ENCODE assay signal across 9 cellular contexts in the genomic region with DNA sequence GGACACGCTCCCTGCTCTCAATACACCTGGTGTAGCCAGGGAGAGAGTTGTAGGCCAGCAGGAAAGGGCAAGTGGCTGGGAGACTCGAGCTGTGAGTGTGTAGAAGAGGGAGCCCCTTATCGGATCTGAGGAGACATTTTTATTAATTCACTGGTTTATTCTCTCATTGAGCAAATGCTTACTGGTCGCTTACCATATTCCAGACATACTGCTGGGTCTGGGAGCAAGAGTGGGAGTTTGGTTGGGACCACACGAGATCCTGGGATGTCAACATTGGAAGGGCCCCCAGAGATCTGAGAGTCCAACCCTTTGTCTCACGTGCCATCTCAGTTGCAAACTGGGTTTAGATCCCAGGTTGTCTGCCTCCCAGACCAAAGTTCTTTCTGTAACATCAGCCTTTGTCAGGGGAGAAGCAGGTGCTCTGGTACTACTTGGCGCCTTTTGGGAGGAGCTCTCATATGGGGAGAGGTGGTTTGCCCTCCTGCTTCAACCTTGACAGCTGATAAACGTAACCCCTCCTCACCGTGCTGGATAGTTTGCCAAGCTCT. TPM values are rescaled to one million over a fixed set of nuclear protein-coding genes. Genes with fewer than 3 reads are reported as not detected.
DNase-seq lines count a peak whose midpoint lies in the region; ATAC-seq and TF ChIP-seq lines count a peak whose summit lies in the region.
"Had no signal": no experiment of that assay in that cellular context is flagged by ENCODE, and none has a peak within 500 bp of the region (broad histone marks: within the 10 kb centered on the region; RNA-seq: fewer than 3 reads in every experiment).

No MANE protein-coding gene starts in this region.

- peak overlapping the region; percentile 97 for H3K27ac Mint-ChIP-seq in mesothelial cell of epicardium

- H3K27me3 ChIP-seq in A673 (replicated peaks; ENCODE audit: insufficient read depth, low read depth, low read length, poor library complexity) (no peaks in the 10 kb centered on the region), body of pancreas (no peaks in the 10 kb centered on the region)

- H3K4me1 Mint-ChIP-seq in mesothelial cell of epicardium = peaks cover 30% of the 10 kb centered on the region

- POLR2A ChIA-PET in A673 (lab: Charles Lee; ENCODE audit: low non-redundant PET) = no interaction called here

- H3K27ac ChIP-seq in A673 (ENCODE audit: low read depth, low read length, poor library complexity, severe bottlenecking) (peak overlapping the region; percentile 95), body of pancreas (peak overlapping the region; percentile 66 to 88 (median 79))

- WGBS in body of pancreas, 2 donors = 1 to 6% methylated on average over 6 to 9 of the region's 9 CpGs

- peak overlapping the region; percentile 94 for H3K4me3 Mint-ChIP-seq in mesothelial cell of epicardium

- H3K36me3 ChIP-seq in A673 (ENCODE audit: insufficient read depth, low read length, poor library complexity, severe bottlenecking) (peaks cover 5% of the 10 kb centered on the region), body of pancreas (replicated peaks in 1 of 2; ENCODE audit: insufficient read depth in 1 of 2, low read depth in 2 of 2) (peaks cover 0 to 3% of the 10 kb centered on the region in 2 donors)

- peaks cover 10% of the 10 kb centered on the region for H3K36me3 Mint-ChIP-seq in mesothelial cell of epicardium

- CTCF ChIA-PET in A673 (lab: Charles Lee) = interaction anchor here (0.6 kb wide), 1 partner anchor 74 kb away, joined by 7 read pairs; no protein-coding TSS in a partner anchor

- H3K9me3 ChIP-seq in A673 (ENCODE audit: low read depth, low read length, poor library complexity, severe bottlenecking) (no peaks in the 10 kb centered on the region), body of pancreas (no peaks in the 10 kb centered on the region)

- BruUV-seq in A673 (replicated peaks; lab: Mats Ljungman, UMichigan) = TSS peak; percentile 51

- H3K9me3 Mint-ChIP-seq in mesothelial cell of epicardium = no peaks in the 10 kb centered on the region

- TF ChIP-seq CTCF in A673 (conservative IDR thresholded peaks at IDR 0.05; ENCODE audit: low read depth, low read length) = no peak
- TF ChIP-seq CTCF in body of pancreas (IDR thresholded peaks at IDR 0.05) = no peak
- no peak for TF ChIP-seq CTCF in mesothelial cell of epicardium (IDR thresholded peaks at IDR 0.05; ENCODE audit: unreplicated experiment)

- intact Hi-C loops in A673 (cut with micrococcal nuclease; ENCODE audit: unreplicated experiment) (no loop called here), body of pancreas (cut with DNase I) (no loop called here), left colon (cut with DNase I, micrococcal nuclease) (no loop called here)

- DNase-seq in A673 (ENCODE audit: low spot score) = no peak
- no peak for DNase-seq in body of pancreas
- no peak for DNase-seq in mesothelial cell of epicardium (ENCODE audit: low spot score in 2 of 2, unreplicated experiment in 2 of 2)
- DNase-seq in NCI-H2081 (lab: John Stamatoyannopoulos, UW) = no peak
- no peak for DNase-seq in left colon
- DNase-seq in amygdala (lab: John Stamatoyannopoulos, UW) = no peak
- no peak for DNase-seq in foreskin melanocyte

- H3K27me3 Mint-ChIP-seq in mesothelial cell of epicardium (ENCODE audit: low read depth) = no peaks in the 10 kb centered on the region

- ATAC-seq in HG03060 (IDR thresholded peaks at IDR 0.05; ENCODE audit: low read depth, unreplicated experiment) (peak; percentile 11), body of pancreas (no peak), left colon (no peak)

- TF ChIP-seq POLR2A in body of pancreas (IDR thresholded peaks at IDR 0.05) = peak in 1 of 3 donors; percentile 17

- H3K4me3 ChIP-seq in A673 (ENCODE audit: low read depth, low read length, poor library complexity, severe bottlenecking) (peak overlapping the region; percentile 97), body of pancreas (peak overlapping the region; percentile 69 to 88)

- H3K4me1 ChIP-seq in A673 (ENCODE audit: insufficient read depth, low read length, poor library complexity, severe bottlenecking) (peaks cover 19% of the 10 kb centered on the region), body of pancreas (peaks cover 23% of the 10 kb centered on the region)

RNA-seq across cellular contexts. Expression of a gene that starts 0.7 kb away (rescaled TPM):
- 48.5 and 55.5 TPM in 2 replicates for total RNA-seq in A673 (2021)
- total RNA-seq in body of pancreas = 10 to 100 TPM in 1 of 2 donors, 1 to 10 TPM in 1; 8.6 to 20.0 TPM
- total RNA-seq in mesothelial cell of epicardium = 36.0 to 39.1 TPM (median 37.2 TPM) in 3 replicates
- total RNA-seq in left colon = 10 to 100 TPM; 29.2 to 30.2 TPM

RNA-seq across cellular contexts. Expression of a gene that starts 19.2 kb away (rescaled TPM):
- 2.1 and 3.6 TPM in 2 replicates for total RNA-seq in A673 (2021)
- total RNA-seq in body of pancreas = 100 to 1,000 TPM; 107 to 129 TPM
- total RNA-seq in mesothelial cell of epicardium = 41.0 to 42.8 TPM (median 42.2 TPM) in 3 replicates
- 10 to 100 TPM; 12.9 to 15.2 TPM for total RNA-seq in left colon

RNA-seq across cellular contexts. Expression of a gene that starts 44.1 kb away (rescaled TPM):
- 2.4 and 2.9 TPM in 2 replicates for total RNA-seq in A673 (2021)
- 10 to 100 TPM; 28.8 to 31.3 TPM for total RNA-seq in body of pancreas
- 10.3 to 13.7 TPM (median 11.8 TPM) in 3 replicates for total RNA-seq in mesothelial cell of epicardium
- 10 to 100 TPM; 14.6 to 34.9 TPM for total RNA-seq in left colon

RNA-seq across cellular contexts. Expression of a gene that starts 52.0 kb away (rescaled TPM):
- total RNA-seq in A673 (2021) = not detected in 2 replicates
- 1 to 10 TPM; 1.3 to 1.6 TPM for total RNA-seq in body of pancreas
- total RNA-seq in mesothelial cell of epicardium = 0.22 to 0.24 TPM in 2 of 3 replicates, not detected in the other
- total RNA-seq in left colon = under 1 TPM; 0.45 to 0.76 TPM
- total RNA-seq: glomerular endothelial cell had no signal
